35 cellular contexts compared by ENCODE assay signal in genomic region chr7:83708531-83708930, GRCh38. TPM values are rescaled to one million over a fixed set of nuclear protein-coding genes. Genes with fewer than 3 reads are reported as not detected.
"Had no signal": no experiment of that assay in that cellular context is flagged by ENCODE, and none has a peak within 500 bp of the region (broad histone marks: within the 10 kb centered on the region; RNA-seq: fewer than 3 reads in every experiment).

No MANE protein-coding gene starts in this region.

- H3K27ac Mint-ChIP-seq: activated CD4-positive, alpha-beta memory T cell treated with anti-CD3 and anti-CD28 coated beads, Interleukin-2, amount 10 ng/mL, durations not matched to agents 7 days and 5 days; activated CD4-positive, alpha-beta T cell treated with anti-CD3 and anti-CD28 coated beads, Interleukin-2, amount 10 ng/mL, durations not matched to agents 7 days and 5 days; activated T-cell treated with anti-CD3 and anti-CD28 coated beads, Interleukin-2, amount 50 U/mL, for 24 hours; activated T-helper 17 cell treated with anti-CD3 and anti-CD28 coated beads, Interleukin-2, amount 50 U/mL, for 72 hours; dendritic cell treated with granulocyte-macrophage colony-stimulating factor and Interleukin-4, amounts not matched to agents 40 ng/mL and 50 ng/mL, for 4 days; naive thymus-derived CD4-positive, alpha-beta T cell; stimulated activated memory B cell treated with anti-CD40 and anti-IgM and Interleukin-4, amounts not matched to agents 10 μg/mL and 1 μg/mL and 100 μg/mL, for 72 hours; stimulated activated naive CD8-positive, alpha-beta T cell treated with anti-CD3 and anti-CD28 coated beads, Interleukin-15, amount 100 ng/mL, for 72 hours; WTC11 had no signal

- H3K27ac ChIP-seq: brain microvascular endothelial cell, esophagus muscularis mucosa, parathyroid adenoma, psoas muscle, sigmoid colon, thyroid gland, upper lobe of right lung had no signal

- H3K27me3 ChIP-seq: brain microvascular endothelial cell, esophagus muscularis mucosa, sigmoid colon, thyroid gland, upper lobe of right lung had no signal

- FAIRE-seq: astrocyte, small intestine had no signal

- H3K9me3 Mint-ChIP-seq: activated CD4-positive, alpha-beta T cell treated with anti-CD3 and anti-CD28 coated beads, Interleukin-2, amount 10 ng/mL, durations not matched to agents 7 days and 5 days; activated T-cell treated with anti-CD3 and anti-CD28 coated beads, Interleukin-2, amount 50 U/mL, for 24 hours had no signal

- H3K79me2 ChIP-seq: parathyroid adenoma had no signal

- ATAC-seq: activated T-helper 17 cell treated with anti-CD3 and anti-CD28 coated beads, Interleukin-2, amount 50 U/mL, for 72 hours; left cardiac atrium; left ventricle myocardium superior; naive thymus-derived CD4-positive, alpha-beta T cell; psoas muscle; stimulated activated memory B cell treated with anti-CD40 and anti-IgM and Interleukin-4, amounts not matched to agents 10 μg/mL and 1 μg/mL and 100 μg/mL, for 72 hours; stimulated activated naive CD8-positive, alpha-beta T cell treated with anti-CD3 and anti-CD28 coated beads, Interleukin-15, amount 100 ng/mL, for 72 hours; upper lobe of right lung; WTC11 had no signal

- H3K4me3 ChIP-seq: esophagus muscularis mucosa, psoas muscle, sigmoid colon, thyroid gland, upper lobe of right lung had no signal

- H3K27me3 Mint-ChIP-seq: activated CD4-positive, alpha-beta memory T cell treated with anti-CD3 and anti-CD28 coated beads, Interleukin-2, amount 10 ng/mL, durations not matched to agents 7 days and 5 days; activated CD4-positive, alpha-beta T cell treated with anti-CD3 and anti-CD28 coated beads, Interleukin-2, amount 10 ng/mL, durations not matched to agents 7 days and 5 days; activated T-cell treated with anti-CD3 and anti-CD28 coated beads, Interleukin-2, amount 50 U/mL, for 24 hours; activated T-helper 17 cell treated with anti-CD3 and anti-CD28 coated beads, Interleukin-2, amount 50 U/mL, for 72 hours; dendritic cell treated with granulocyte-macrophage colony-stimulating factor and Interleukin-4, amounts not matched to agents 40 ng/mL and 50 ng/mL, for 4 days; naive thymus-derived CD4-positive, alpha-beta T cell; stimulated activated memory B cell treated with anti-CD40 and anti-IgM and Interleukin-4, amounts not matched to agents 10 μg/mL and 1 μg/mL and 100 μg/mL, for 72 hours; stimulated activated naive CD8-positive, alpha-beta T cell treated with anti-CD3 and anti-CD28 coated beads, Interleukin-15, amount 100 ng/mL, for 72 hours had no signal

- H3K4me1 ChIP-seq: esophagus muscularis mucosa, parathyroid adenoma, psoas muscle, sigmoid colon, thyroid gland, upper lobe of right lung had no signal

- H3K9me3 ChIP-seq: psoas muscle, sigmoid colon, thyroid gland, upper lobe of right lung had no signal

- H2AFZ ChIP-seq: parathyroid adenoma had no signal

- H3K36me3 Mint-ChIP-seq: naive thymus-derived CD4-positive, alpha-beta T cell; stimulated activated memory B cell treated with anti-CD40 and anti-IgM and Interleukin-4, amounts not matched to agents 10 μg/mL and 1 μg/mL and 100 μg/mL, for 72 hours had no signal

- H3K4me1 Mint-ChIP-seq: activated CD4-positive, alpha-beta memory T cell treated with anti-CD3 and anti-CD28 coated beads, Interleukin-2, amount 10 ng/mL, durations not matched to agents 7 days and 5 days; activated CD4-positive, alpha-beta T cell treated with anti-CD3 and anti-CD28 coated beads, Interleukin-2, amount 10 ng/mL, durations not matched to agents 7 days and 5 days; activated T-helper 17 cell treated with anti-CD3 and anti-CD28 coated beads, Interleukin-2, amount 50 U/mL, for 72 hours; naive thymus-derived CD4-positive, alpha-beta T cell; stimulated activated memory B cell treated with anti-CD40 and anti-IgM and Interleukin-4, amounts not matched to agents 10 μg/mL and 1 μg/mL and 100 μg/mL, for 72 hours; stimulated activated naive CD8-positive, alpha-beta T cell treated with anti-CD3 and anti-CD28 coated beads, Interleukin-15, amount 100 ng/mL, for 72 hours had no signal

- DNase-seq: activated CD4-positive, alpha-beta memory T cell treated with anti-CD3 and anti-CD28 coated beads, Interleukin-2, amount 10 ng/mL, durations not matched to agents 7 days and 5 days; activated CD4-positive, alpha-beta T cell treated with anti-CD3 and anti-CD28 coated beads for 1 hour; activated CD4-positive, alpha-beta T cell treated with anti-CD3 and anti-CD28 coated beads, Interleukin-2, amount 10 ng/mL, durations not matched to agents 7 days and 5 days; activated CD8-positive, alpha-beta memory T cell treated with anti-CD3 and anti-CD28 coated beads, Interleukin-2, amount 50 U/mL, for 48 hours; activated gamma-delta T cell treated with Interleukin-2 at 50 U/mL for 16 hours; activated naive CD4-positive, alpha-beta T cell treated with anti-CD3 and anti-CD28 coated beads, Interleukin-2, amount 50 U/mL, for 16 hours; activated T-cell treated with anti-CD3 and anti-CD28 coated beads, Interleukin-2, amount 50 U/mL, for 24 hours; amniotic stem cell; brain microvascular endothelial cell; central memory CD4-positive, alpha-beta T cell; foreskin melanocyte; glutamatergic neuron; islet precursor cell; left cardiac atrium; left ventricle myocardium superior; midbrain; naive thymus-derived CD4-positive, alpha-beta T cell; occipital lobe; psoas muscle; sigmoid colon; small intestine; stimulated activated CD4-positive, alpha-beta T cell treated with anti-CD3 and anti-CD28 coated beads, Interleukin-4, amount 100 ng/mL, for 4 hours; stimulated activated CD8-positive, alpha-beta memory T cell treated with anti-CD3 and anti-CD28 coated beads, Interleukin-4, amount 100 ng/mL, for 48 hours; stimulated activated naive CD8-positive, alpha-beta T cell treated with anti-CD3 and anti-CD28 coated beads, Interleukin-15, amount 100 ng/mL, for 72 hours; substantia nigra; T-helper 2 cell; thyroid gland; upper lobe of right lung had no signal

- H3K4me3 Mint-ChIP-seq: activated CD4-positive, alpha-beta memory T cell treated with anti-CD3 and anti-CD28 coated beads, Interleukin-2, amount 10 ng/mL, durations not matched to agents 7 days and 5 days; activated CD4-positive, alpha-beta T cell treated with anti-CD3 and anti-CD28 coated beads, Interleukin-2, amount 10 ng/mL, durations not matched to agents 7 days and 5 days; activated T-cell treated with anti-CD3 and anti-CD28 coated beads, Interleukin-2, amount 50 U/mL, for 24 hours; activated T-helper 17 cell treated with anti-CD3 and anti-CD28 coated beads, Interleukin-2, amount 50 U/mL, for 72 hours; dendritic cell treated with granulocyte-macrophage colony-stimulating factor and Interleukin-4, amounts not matched to agents 40 ng/mL and 50 ng/mL, for 4 days; naive thymus-derived CD4-positive, alpha-beta T cell; stimulated activated memory B cell treated with anti-CD40 and anti-IgM and Interleukin-4, amounts not matched to agents 10 μg/mL and 1 μg/mL and 100 μg/mL, for 72 hours; stimulated activated naive CD8-positive, alpha-beta T cell treated with anti-CD3 and anti-CD28 coated beads, Interleukin-15, amount 100 ng/mL, for 72 hours; WTC11 had no signal

- H3K36me3 ChIP-seq: brain microvascular endothelial cell, esophagus muscularis mucosa, sigmoid colon, thyroid gland, upper lobe of right lung had no signal

RNA-seq across cellular contexts. Expression of gene SEMA3E, which starts 59.6 kb away (rescaled TPM):
- total RNA-seq: activated CD4-positive, alpha-beta memory T cell treated with anti-CD3 and anti-CD28 coated beads, Interleukin-2, amount 10 ng/mL, durations not matched to agents 7 days and 5 days; activated CD4-positive, alpha-beta T cell treated with anti-CD3 and anti-CD28 coated beads, Interleukin-2, amount 10 ng/mL, durations not matched to agents 7 days and 5 days; activated T-helper 17 cell treated with anti-CD3 and anti-CD28 coated beads, Interleukin-2, amount 50 U/mL, for 72 hours; naive thymus-derived CD4-positive, alpha-beta T cell had no signal
- polyA plus RNA-seq: naive thymus-derived CD4-positive, alpha-beta T cell had no signal
